In the genomic region with DNA sequence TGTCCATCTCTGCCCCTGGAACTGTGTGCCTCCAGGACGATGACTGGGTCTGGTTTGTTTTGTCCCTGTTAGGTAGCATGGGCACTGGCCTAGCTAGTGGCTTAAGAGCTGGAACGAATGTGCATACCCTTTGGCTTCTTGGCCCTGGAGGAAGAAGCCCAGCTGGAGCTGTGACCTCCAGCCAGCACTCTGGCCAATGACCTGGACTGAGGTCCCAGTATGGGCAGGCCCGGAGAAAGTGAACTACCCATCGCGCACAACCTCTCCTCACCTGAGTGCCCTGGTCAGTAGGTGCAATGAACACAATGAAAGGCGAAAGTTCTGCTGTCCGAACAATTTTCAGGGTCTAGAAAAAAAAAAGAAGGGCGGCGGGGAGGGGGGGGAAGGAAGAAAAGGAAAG, we compare ENCODE assay signal across 42 cellular contexts. TPM values are rescaled to one million over a fixed set of nuclear protein-coding genes. Genes with fewer than 3 reads are reported as not detected.
"Had no signal": no experiment of that assay in that cellular context is flagged by ENCODE, and none has a peak within 500 bp of the region (broad histone marks: within the 10 kb centered on the region; RNA-seq: fewer than 3 reads in every experiment).

No MANE protein-coding gene starts in this region.

- H3K27ac Mint-ChIP-seq: activated B cell treated with CpG ODN at 0.5 μM for 24 hours; activated CD4-positive, alpha-beta memory T cell treated with anti-CD3 and anti-CD28 coated beads for 36 hours; activated CD4-positive, alpha-beta T cell treated with anti-CD3 and anti-CD28 coated beads, Interleukin-2, amount 10 ng/mL, durations not matched to agents 24 days and 14 days; activated CD8-positive, alpha-beta T cell treated with anti-CD3 and anti-CD28 coated beads for 36 hours; activated naive CD4-positive, alpha-beta T cell treated with anti-CD3 and anti-CD28 coated beads for 36 hours; activated naive CD8-positive, alpha-beta T cell; activated naive CD8-positive, alpha-beta T cell treated with anti-CD3 and anti-CD28 coated beads, Interleukin-2, amount 10 ng/mL, durations not matched to agents 7 days and 5 days; activated naive CD8-positive, alpha-beta T cell treated with anti-CD3 and anti-CD28 coated beads, Interleukin-2, amount 50 U/mL, for 24 hours; activated T-cell treated with anti-CD3 and anti-CD28 coated beads, Interleukin-2, amount 50 U/mL, for 72 hours; activated T-helper 1 cell treated with anti-CD3 and anti-CD28 coated beads, Interleukin-12 subunit alpha, Interleukin-12 subunit beta, Interleukin-2, Interleukin-4 antibody, amounts not matched to agents 30 ng/mL and 10 ng/mL and 1 ng/mL, durations not matched to agents 14 hours and 24 hours and 36 hours; activated T-helper 17 cell treated with anti-CD3 and anti-CD28 coated beads, Interleukin-2, amount 50 U/mL, for 72 hours; brain; T-helper 1 cell treated with Interleukin-12 subunit alpha and Interleukin-12 subunit beta and Interleukin-4 antibody, amounts not matched to agents 30 μg/mL and 1 μg/mL, for 36 hours; T-helper 2 cell treated with Interferon-gamma antibody and Interleukin-4, amounts not matched to agents 5 μg/mL and 100 μg/mL, for 36 hours had no signal

- H3K9me3 ChIP-seq: ascending aorta had no signal

- FAIRE-seq: bronchial epithelial cell, TTC549 had no signal

- H3K36me3 Mint-ChIP-seq: activated naive CD8-positive, alpha-beta T cell had no signal

- H3K4me3 ChIP-seq: ascending aorta, cardiac muscle cell had no signal

- ATAC-seq: activated CD8-positive, alpha-beta T cell treated with anti-CD3 and anti-CD28 coated beads for 36 hours; activated naive CD8-positive, alpha-beta T cell treated with anti-CD3 and anti-CD28 coated beads, Interleukin-2, amount 50 U/mL, for 24 hours; activated T-cell treated with anti-CD3 and anti-CD28 coated beads, Interleukin-2, amount 50 U/mL, for 4 hours; activated T-cell treated with anti-CD3 and anti-CD28 coated beads, Interleukin-2, amount 50 U/mL, for 72 hours; activated T-helper 17 cell treated with anti-CD3 and anti-CD28 coated beads, Interleukin-2, amount 50 U/mL, for 72 hours had no signal

- H3K4me1 ChIP-seq: ascending aorta had no signal

- H3K27ac ChIP-seq: ascending aorta, cardiac muscle cell, VCaP had no signal

- H3K27me3 ChIP-seq: ascending aorta, cardiac muscle cell had no signal

- H3K9me3 Mint-ChIP-seq: activated B cell treated with CpG ODN at 0.5 μM for 24 hours; activated CD4-positive, alpha-beta memory T cell treated with anti-CD3 and anti-CD28 coated beads for 36 hours; activated CD4-positive, alpha-beta T cell treated with anti-CD3 and anti-CD28 coated beads, Interleukin-2, amount 10 ng/mL, durations not matched to agents 24 days and 14 days; activated CD8-positive, alpha-beta T cell treated with anti-CD3 and anti-CD28 coated beads for 36 hours; activated naive CD4-positive, alpha-beta T cell treated with anti-CD3 and anti-CD28 coated beads for 36 hours; activated naive CD8-positive, alpha-beta T cell treated with anti-CD3 and anti-CD28 coated beads, Interleukin-2, amount 10 ng/mL, durations not matched to agents 7 days and 5 days; activated naive CD8-positive, alpha-beta T cell treated with anti-CD3 and anti-CD28 coated beads, Interleukin-2, amount 50 U/mL, for 24 hours; activated T-cell treated with anti-CD3 and anti-CD28 coated beads, Interleukin-2, amount 50 U/mL, for 4 hours; activated T-cell treated with anti-CD3 and anti-CD28 coated beads, Interleukin-2, amount 50 U/mL, for 72 hours; activated T-helper 1 cell treated with anti-CD3 and anti-CD28 coated beads, Interleukin-12 subunit alpha, Interleukin-12 subunit beta, Interleukin-2, Interleukin-4 antibody, amounts not matched to agents 30 ng/mL and 10 ng/mL and 1 ng/mL, durations not matched to agents 14 hours and 24 hours and 36 hours; activated T-helper 17 cell treated with anti-CD3 and anti-CD28 coated beads, Interleukin-2, amount 50 U/mL, for 72 hours; central memory CD8-positive, alpha-beta T cell; T-helper 1 cell treated with Interleukin-12 subunit alpha and Interleukin-12 subunit beta and Interleukin-4 antibody, amounts not matched to agents 30 μg/mL and 1 μg/mL, for 36 hours; T-helper 2 cell treated with Interferon-gamma antibody and Interleukin-4, amounts not matched to agents 5 μg/mL and 100 μg/mL, for 36 hours had no signal

- DNase-seq: activated B cell treated with CpG ODN at 0.5 μM for 24 hours; activated CD4-positive, alpha-beta memory T cell treated with anti-CD3 and anti-CD28 coated beads for 36 hours; activated CD4-positive, alpha-beta T cell treated with anti-CD3 and anti-CD28 coated beads for 4 hours; activated CD4-positive, alpha-beta T cell treated with anti-CD3 and anti-CD28 coated beads, Interleukin-2, amount 10 ng/mL, durations not matched to agents 24 days and 14 days; activated CD4-positive, alpha-beta T cell treated with anti-CD3 and anti-CD28 coated beads, Interleukin-2, amount 50 U/mL, for 1 hour; activated CD4-positive, alpha-beta T cell treated with anti-CD3 and anti-CD28 coated beads, Interleukin-2, amount 50 U/mL, for 4 hours; activated CD4-positive, CD25-positive, alpha-beta regulatory T cell treated with anti-CD3 and anti-CD28 coated beads, Interleukin-2, amount 50 U/mL, for 72 hours; activated CD8-positive, alpha-beta memory T cell treated with anti-CD3 and anti-CD28 coated beads, Interleukin-2, amount 50 U/mL, for 4 hours; activated CD8-positive, alpha-beta T cell treated with anti-CD3 and anti-CD28 coated beads for 36 hours; activated effector memory CD4-positive, alpha-beta T cell treated with anti-CD3 and anti-CD28 coated beads, Interleukin-2, amount 50 U/mL, for 16 hours; activated gamma-delta T cell treated with Interleukin-2 at 50 U/mL for 16 hours; activated naive CD4-positive, alpha-beta T cell; activated naive CD4-positive, alpha-beta T cell treated with anti-CD3 and anti-CD28 coated beads for 36 hours; activated naive CD4-positive, alpha-beta T cell treated with anti-CD3 and anti-CD28 coated beads, Interleukin-2, amount 50 U/mL, for 16 hours; activated naive CD8-positive, alpha-beta T cell treated with anti-CD3 and anti-CD28 coated beads, Interleukin-2, amount 10 ng/mL, durations not matched to agents 7 days and 5 days; activated naive CD8-positive, alpha-beta T cell treated with anti-CD3 and anti-CD28 coated beads, Interleukin-2, amount 50 U/mL, for 24 hours; activated T-cell treated with anti-CD3 and anti-CD28 coated beads for 4 hours; activated T-cell treated with anti-CD3 and anti-CD28 coated beads, Interleukin-2, amount 50 U/mL, for 1 hour; activated T-cell treated with anti-CD3 and anti-CD28 coated beads, Interleukin-2, amount 50 U/mL, for 4 hours; activated T-cell treated with anti-CD3 and anti-CD28 coated beads, Interleukin-2, amount 50 U/mL, for 72 hours; amygdala; anterior cingulate cortex; caudate nucleus; cerebellar nuclear complex; T-helper 1 cell; T-helper 2 cell; T-helper 9 cell had no signal

RNA-seq across cellular contexts. Expression of gene GAB3, which starts 30.1 kb away (rescaled TPM):
- polyA plus RNA-seq: cardiac muscle cell had no signal

RNA-seq across cellular contexts. Expression of gene SMIM9, which starts 53.5 kb away (rescaled TPM):
- total RNA-seq: activated B cell treated with CpG ODN at 0.5 μM for 24 hours; activated CD4-positive, alpha-beta memory T cell treated with anti-CD3 and anti-CD28 coated beads for 36 hours; activated CD4-positive, alpha-beta T cell treated with anti-CD3 and anti-CD28 coated beads, Interleukin-2, amount 10 ng/mL, durations not matched to agents 24 days and 14 days; activated CD8-positive, alpha-beta memory T cell treated with anti-CD3 and anti-CD28 coated beads for 36 hours; activated CD8-positive, alpha-beta T cell treated with anti-CD3 and anti-CD28 coated beads for 36 hours; activated naive CD4-positive, alpha-beta T cell treated with anti-CD3 and anti-CD28 coated beads for 36 hours; activated T-cell treated with anti-CD3 and anti-CD28 coated beads, Interleukin-2, amount 50 U/mL, for 4 hours; activated T-cell treated with anti-CD3 and anti-CD28 coated beads, Interleukin-2, amount 50 U/mL, for 72 hours; activated T-helper 1 cell treated with anti-CD3 and anti-CD28 coated beads, Interleukin-12 subunit alpha, Interleukin-12 subunit beta, Interleukin-2, Interleukin-4 antibody, amounts not matched to agents 30 ng/mL and 10 ng/mL and 1 ng/mL, durations not matched to agents 14 hours and 24 hours and 36 hours; activated T-helper 17 cell treated with anti-CD3 and anti-CD28 coated beads, Interleukin-2, amount 50 U/mL, for 72 hours; ascending aorta; bronchial epithelial cell; cardiac muscle cell; chondrocyte had no signal
- polyA plus RNA-seq: adipose tissue, cardiac muscle cell had no signal
